In the genomic region with DNA sequence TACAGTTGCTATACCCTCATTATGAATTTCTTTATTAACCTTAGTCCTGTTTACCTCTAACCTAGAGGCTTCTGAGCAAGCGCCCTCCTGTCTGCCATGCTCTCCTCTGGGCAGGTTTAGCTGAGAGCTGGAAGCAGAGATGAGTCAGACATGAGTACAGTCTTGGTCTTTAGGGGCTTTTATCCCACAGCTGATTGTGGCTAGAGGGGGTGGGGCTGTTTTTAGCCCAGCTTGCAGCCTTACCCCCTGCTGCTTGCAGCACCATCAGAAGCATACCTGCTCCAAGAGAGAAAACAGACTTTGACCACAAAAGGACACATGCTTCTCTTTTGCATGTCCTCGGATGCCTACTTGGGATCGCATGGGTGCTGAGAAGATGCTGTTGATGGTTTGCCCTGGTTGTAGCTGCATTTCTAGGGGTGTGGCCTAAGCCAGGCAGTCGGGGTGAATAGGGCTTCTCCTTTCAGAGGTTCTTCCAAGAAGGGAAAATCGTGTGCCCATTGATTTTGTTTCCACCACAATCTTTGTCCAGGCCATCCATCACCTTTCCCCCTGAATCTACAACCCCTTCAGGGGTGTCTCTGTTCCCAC, we compare ENCODE assay signal across 12 cellular contexts.
DNase-seq lines count a peak whose midpoint lies in the region; ATAC-seq and TF ChIP-seq lines count a peak whose summit lies in the region.
"Had no signal": no experiment of that assay in that cellular context is flagged by ENCODE, and none has a peak within 500 bp of the region (broad histone marks: within the 10 kb centered on the region; RNA-seq: fewer than 3 reads in every experiment).

No MANE protein-coding gene starts in this region.

- peak; percentile 55 for DNase-seq in MCF 10A (ENCODE audit: unreplicated experiment)
- DNase-seq in breast epithelium (ENCODE audit: low spot score in 2 of 2): no peak
- peak in 9 of 34 experiments; percentile 9 to 55 (median 20) for DNase-seq in T-cell
- no peak for DNase-seq in central memory CD8-positive, alpha-beta T cell (ENCODE audit: low spot score in 2 of 2)
- DNase-seq in stimulated activated naive CD8-positive, alpha-beta T cell treated with anti-CD3 and anti-CD28 coated beads, Interleukin-15, amount 100 ng/mL, for 72 hours: peak; percentile 32 to 45
- no peak for DNase-seq in COR-L47 (lab: John Stamatoyannopoulos, UW)
- DNase-seq in HuH-7 (ENCODE audit: low spot score): no peak
- DNase-seq in stimulated activated CD4-positive, alpha-beta T cell treated with anti-CD3 and anti-CD28 coated beads, Interleukin-4, amount 100 ng/mL, for 1 hour: no peak
- DNase-seq: naive B cell, NCI-H1105 treated with DMSO at 0.1 percent for 48 hours had no signal

- no peak overlapping the region for H3K4me3 Mint-ChIP-seq in MCF 10A (ENCODE audit: unreplicated experiment)
- no peak overlapping the region for H3K4me3 Mint-ChIP-seq in T-cell
- no peak overlapping the region for H3K4me3 Mint-ChIP-seq in central memory CD8-positive, alpha-beta T cell
- no peak overlapping the region for H3K4me3 Mint-ChIP-seq in stimulated activated naive CD8-positive, alpha-beta T cell treated with anti-CD3 and anti-CD28 coated beads, Interleukin-15, amount 100 ng/mL, for 72 hours
- H3K4me3 Mint-ChIP-seq: naive B cell had no signal

- CTCF ChIA-PET in MCF 10A (lab: Yijun Ruan, JAX): interaction anchor here (0.9 to 1.6 kb wide), 4 partner anchors 9 to 149 kb away, joined by 3 to 7 read pairs (median 3); no protein-coding TSS in a partner anchor
- CTCF ChIA-PET in T-cell (lab: Charles Lee): interaction anchor here in 1 of 2 donors (1.1 kb wide), 1 partner anchor 8 kb away, joined by 5 read pairs; no protein-coding TSS in a partner anchor

- H3K27ac ChIP-seq in breast epithelium: no peak overlapping the region
- H3K27ac ChIP-seq: BLaER1 treated with 17β-estradiol and CSF1 and Interleukin-3, amounts not matched to agents 10 nM and 100 nM; tibial nerve had no signal

- intact Hi-C loops in MCF 10A (cut with micrococcal nuclease) (no loop called here), breast epithelium (cut with DNase I; ENCODE audit: low total_unique reads) (loop anchor here (10.0 kb wide), 3 partner anchors 146 to 526 kb away; no protein-coding TSS in a partner anchor)

- H3K4me1 Mint-ChIP-seq in MCF 10A (ENCODE audit: insufficient read depth, unreplicated experiment) (no peaks in the 10 kb centered on the region), T-cell (peaks cover 0 to 11% (median 4%) of the 10 kb centered on the region in 3 donors)
- no peaks in the 10 kb centered on the region for H3K4me1 Mint-ChIP-seq in central memory CD8-positive, alpha-beta T cell
- H3K4me1 Mint-ChIP-seq in stimulated activated naive CD8-positive, alpha-beta T cell treated with anti-CD3 and anti-CD28 coated beads, Interleukin-15, amount 100 ng/mL, for 72 hours: peaks cover 10% of the 10 kb centered on the region
- H3K4me1 Mint-ChIP-seq: naive B cell had no signal

- no peaks in the 10 kb centered on the region for H3K27me3 ChIP-seq in breast epithelium
- H3K27me3 ChIP-seq: BLaER1 treated with 17β-estradiol and CSF1 and Interleukin-3, amounts not matched to agents 10 nM and 100 nM; tibial nerve had no signal

- no peaks in the 10 kb centered on the region for H3K4me1 ChIP-seq in breast epithelium
- H3K4me1 ChIP-seq: BLaER1 treated with 17β-estradiol and CSF1 and Interleukin-3, amounts not matched to agents 10 nM and 100 nM; tibial nerve had no signal

- no peaks in the 10 kb centered on the region for H3K9me3 ChIP-seq in breast epithelium
- H3K9me3 ChIP-seq: tibial nerve had no signal

- H3K27me3 Mint-ChIP-seq in MCF 10A (ENCODE audit: insufficient read depth, unreplicated experiment) (no peaks in the 10 kb centered on the region), T-cell (peaks cover 9 to 10% of the 10 kb centered on the region in 2 donors)
- peaks cover 9% of the 10 kb centered on the region for H3K27me3 Mint-ChIP-seq in central memory CD8-positive, alpha-beta T cell
- H3K27me3 Mint-ChIP-seq in stimulated activated naive CD8-positive, alpha-beta T cell treated with anti-CD3 and anti-CD28 coated beads, Interleukin-15, amount 100 ng/mL, for 72 hours: peaks cover 11% of the 10 kb centered on the region

- H3K27ac Mint-ChIP-seq in MCF 10A (ENCODE audit: low read depth, unreplicated experiment) (no peak overlapping the region), T-cell (peak overlapping the region in 1 of 2 donors; percentile 56)
- H3K27ac Mint-ChIP-seq in central memory CD8-positive, alpha-beta T cell (ENCODE audit: low read depth): no peak overlapping the region
- no peak overlapping the region for H3K27ac Mint-ChIP-seq in stimulated activated naive CD8-positive, alpha-beta T cell treated with anti-CD3 and anti-CD28 coated beads, Interleukin-15, amount 100 ng/mL, for 72 hours
- H3K27ac Mint-ChIP-seq: naive B cell had no signal

- BruUV-seq in MCF 10A (replicated peaks; lab: Mats Ljungman, UMichigan): no TSS peak

- POLR2A ChIA-PET in MCF 10A (lab: Yijun Ruan, JAX) (no interaction called here), T-cell (lab: Charles Lee) (interaction anchor here in 1 of 2 donors (0.6 kb wide), 1 partner anchor 142 kb away, joined by 4 read pairs; no protein-coding TSS in a partner anchor)

- H3K4me3 ChIP-seq in breast epithelium: no peak overlapping the region
- H3K4me3 ChIP-seq: BLaER1 treated with 17β-estradiol and CSF1 and Interleukin-3, amounts not matched to agents 10 nM and 100 nM; tibial nerve had no signal

- H3K36me3 ChIP-seq in breast epithelium: no peaks in the 10 kb centered on the region
- H3K36me3 ChIP-seq: BLaER1 treated with 17β-estradiol and CSF1 and Interleukin-3, amounts not matched to agents 10 nM and 100 nM; tibial nerve had no signal

- H3K9me3 Mint-ChIP-seq in MCF 10A (ENCODE audit: unreplicated experiment) (no peaks in the 10 kb centered on the region), T-cell (no peaks in the 10 kb centered on the region)
- H3K9me3 Mint-ChIP-seq in central memory CD8-positive, alpha-beta T cell: no peaks in the 10 kb centered on the region
- H3K9me3 Mint-ChIP-seq in stimulated activated naive CD8-positive, alpha-beta T cell treated with anti-CD3 and anti-CD28 coated beads, Interleukin-15, amount 100 ng/mL, for 72 hours: no peaks in the 10 kb centered on the region
- H3K9me3 Mint-ChIP-seq: naive B cell had no signal

- TF ChIP-seq POLR2A in breast epithelium (IDR thresholded peaks at IDR 0.05): no peak

- TF ChIP-seq CTCF in MCF 10A (IDR thresholded peaks at IDR 0.05; ENCODE audit: unreplicated experiment) (no peak), breast epithelium (IDR thresholded peaks at IDR 0.05) (no peak)

- ATAC-seq in T-cell (replicated peaks in 1 of 4): peak; percentile 35 to 94 (median 82)
- peak; percentile 40 for ATAC-seq in central memory CD8-positive, alpha-beta T cell (replicated peaks; ENCODE audit: extremely low read depth, poor library complexity, severe bottlenecking)
- ATAC-seq in stimulated activated naive CD8-positive, alpha-beta T cell treated with anti-CD3 and anti-CD28 coated beads, Interleukin-15, amount 100 ng/mL, for 72 hours: peak; percentile 97

- H3K36me3 Mint-ChIP-seq in MCF 10A (ENCODE audit: insufficient read depth, unreplicated experiment) (no peaks in the 10 kb centered on the region), T-cell (no peaks in the 10 kb centered on the region)
- no peaks in the 10 kb centered on the region for H3K36me3 Mint-ChIP-seq in central memory CD8-positive, alpha-beta T cell (ENCODE audit: insufficient read depth)
- H3K36me3 Mint-ChIP-seq: naive B cell had no signal

Comparison
In these comparisons a context has a peak if more than half of its experiments do, and no peak if none do; other contexts are left out.
1. DNase-seq: peak in MCF 10A (single experiment) and stimulated activated naive CD8-positive, alpha-beta T cell treated with anti-CD3 and anti-CD28 coated beads, Interleukin-15, amount 100 ng/mL, for 72 hours (2 of 2); none in breast epithelium (0 of 2), central memory CD8-positive, alpha-beta T cell (0 of 2), COR-L47 (single experiment), HuH-7 (single experiment) and stimulated activated CD4-positive, alpha-beta T cell treated with anti-CD3 and anti-CD28 coated beads, Interleukin-4, amount 100 ng/mL, for 1 hour (single experiment).
2. ATAC-seq: peak in every context shown above with its lines; median percentile 97 in stimulated activated naive CD8-positive, alpha-beta T cell treated with anti-CD3 and anti-CD28 coated beads, Interleukin-15, amount 100 ng/mL, for 72 hours; 82 in T-cell; 40 in central memory CD8-positive, alpha-beta T cell.